In genomic region chrY:8336112-8336774, GRCh38 we compare ENCODE assay signal across 25 cellular contexts.
"Had no signal": no experiment of that assay in that cellular context is flagged by ENCODE, and none has a peak within 500 bp of the region (broad histone marks: within the 10 kb centered on the region; RNA-seq: fewer than 3 reads in every experiment).

No MANE protein-coding gene starts in this region.

- H3K4me1 ChIP-seq: body of pancreas, left lung had no signal

- H3K4me2 ChIP-seq: hepatocyte had no signal

- H3K27me3 Mint-ChIP-seq: dendritic cell treated with granulocyte-macrophage colony-stimulating factor and Interleukin-4, amounts not matched to agents 40 ng/mL and 50 ng/mL, for 4 days; naive thymus-derived CD4-positive, alpha-beta T cell; stimulated activated memory B cell treated with anti-CD40 and anti-IgM and Interleukin-4, amounts not matched to agents 10 μg/mL and 1 μg/mL and 100 μg/mL, for 72 hours; type B pancreatic cell had no signal

- H3K27ac ChIP-seq: body of pancreas, hepatocyte, left lung, thoracic aorta, WERI-Rb-1 had no signal

- ATAC-seq: body of pancreas; left lung; naive thymus-derived CD4-positive, alpha-beta T cell; sciatic nerve; SK-N-SH treated with all-trans-retinoic acid at 6 μM for 48 hours; stimulated activated memory B cell treated with anti-CD40 and anti-IgM and Interleukin-4, amounts not matched to agents 10 μg/mL and 1 μg/mL and 100 μg/mL, for 72 hours had no signal

- H3K4me3 Mint-ChIP-seq: activated T-helper 1 cell treated with anti-CD3 and anti-CD28 coated beads, Interleukin-12 subunit alpha, Interleukin-12 subunit beta, Interleukin-2, Interleukin-4 antibody, amounts not matched to agents 30 ng/mL and 10 ng/mL and 1 ng/mL, durations not matched to agents 14 hours and 24 hours and 36 hours; dendritic cell treated with granulocyte-macrophage colony-stimulating factor and Interleukin-4, amounts not matched to agents 40 ng/mL and 50 ng/mL, for 4 days; immature natural killer cell; naive thymus-derived CD4-positive, alpha-beta T cell; neural crest cell; stimulated activated memory B cell treated with anti-CD40 and anti-IgM and Interleukin-4, amounts not matched to agents 10 μg/mL and 1 μg/mL and 100 μg/mL, for 72 hours; T-helper 2 cell treated with Interferon-gamma antibody and Interleukin-4, amounts not matched to agents 5 μg/mL and 100 μg/mL, for 36 hours; type B pancreatic cell had no signal

- H3K36me3 ChIP-seq: left lung, thoracic aorta, WERI-Rb-1 had no signal

- H3K9me3 Mint-ChIP-seq: activated T-helper 1 cell treated with anti-CD3 and anti-CD28 coated beads, Interleukin-12 subunit alpha, Interleukin-12 subunit beta, Interleukin-2, Interleukin-4 antibody, amounts not matched to agents 30 ng/mL and 10 ng/mL and 1 ng/mL, durations not matched to agents 14 hours and 24 hours and 36 hours; dendritic cell treated with granulocyte-macrophage colony-stimulating factor and Interleukin-4, amounts not matched to agents 40 ng/mL and 50 ng/mL, for 4 days; immature natural killer cell; naive thymus-derived CD4-positive, alpha-beta T cell; neural crest cell; stimulated activated memory B cell treated with anti-CD40 and anti-IgM and Interleukin-4, amounts not matched to agents 10 μg/mL and 1 μg/mL and 100 μg/mL, for 72 hours; T-helper 2 cell treated with Interferon-gamma antibody and Interleukin-4, amounts not matched to agents 5 μg/mL and 100 μg/mL, for 36 hours; type B pancreatic cell had no signal

- H3K79me2 ChIP-seq: hepatocyte had no signal

- H2AFZ ChIP-seq: hepatocyte had no signal

- DNase-seq: activated gamma-delta T cell treated with Interleukin-2 at 50 U/mL for 16 hours; anterior cingulate cortex; body of pancreas; caudate nucleus; effector CD4-positive, alpha-beta T cell; glutamatergic neuron; immature natural killer cell; left lung; naive thymus-derived CD4-positive, alpha-beta T cell; occipital lobe; posterior cingulate gyrus; small intestine; stimulated activated CD4-positive, alpha-beta T cell treated with anti-CD3 and anti-CD28 coated beads, Interleukin-2, amount 100 ng/mL, for 24 hours; WERI-Rb-1 had no signal

- H3K4me3 ChIP-seq: body of pancreas, hepatocyte, left lung, lung, thoracic aorta had no signal

- H3K27me3 ChIP-seq: body of pancreas, hepatocyte, left lung had no signal

- H3K27ac Mint-ChIP-seq: activated T-helper 1 cell treated with anti-CD3 and anti-CD28 coated beads, Interleukin-12 subunit alpha, Interleukin-12 subunit beta, Interleukin-2, Interleukin-4 antibody, amounts not matched to agents 30 ng/mL and 10 ng/mL and 1 ng/mL, durations not matched to agents 14 hours and 24 hours and 36 hours; dendritic cell treated with granulocyte-macrophage colony-stimulating factor and Interleukin-4, amounts not matched to agents 40 ng/mL and 50 ng/mL, for 4 days; immature natural killer cell; naive thymus-derived CD4-positive, alpha-beta T cell; stimulated activated memory B cell treated with anti-CD40 and anti-IgM and Interleukin-4, amounts not matched to agents 10 μg/mL and 1 μg/mL and 100 μg/mL, for 72 hours; T-helper 2 cell treated with Interferon-gamma antibody and Interleukin-4, amounts not matched to agents 5 μg/mL and 100 μg/mL, for 36 hours; type B pancreatic cell had no signal

- H3K9me3 ChIP-seq: body of pancreas, left lung, thoracic aorta had no signal

- H3K4me1 Mint-ChIP-seq: immature natural killer cell; naive thymus-derived CD4-positive, alpha-beta T cell; neural crest cell; stimulated activated memory B cell treated with anti-CD40 and anti-IgM and Interleukin-4, amounts not matched to agents 10 μg/mL and 1 μg/mL and 100 μg/mL, for 72 hours had no signal

- H3K36me3 Mint-ChIP-seq: immature natural killer cell; naive thymus-derived CD4-positive, alpha-beta T cell; stimulated activated memory B cell treated with anti-CD40 and anti-IgM and Interleukin-4, amounts not matched to agents 10 μg/mL and 1 μg/mL and 100 μg/mL, for 72 hours; type B pancreatic cell had no signal
